In genomic region chr12:81354327-81354932, GRCh38 we compare ENCODE assay signal across 20 cellular contexts.
"Had no signal": no experiment of that assay in that cellular context is flagged by ENCODE, and none has a peak within 500 bp of the region (broad histone marks: within the 10 kb centered on the region; RNA-seq: fewer than 3 reads in every experiment).

No MANE protein-coding gene starts in this region.

- ATAC-seq: activated CD4-positive, CD25-positive, alpha-beta regulatory T cell treated with anti-CD3 and anti-CD28 coated beads, Interleukin-2, amount 50 U/mL, for 24 hours; activated CD8-positive, alpha-beta T cell treated with anti-CD3 and anti-CD28 coated beads, Interleukin-2, amount 10 ng/mL, durations not matched to agents 7 days and 5 days; naive thymus-derived CD4-positive, alpha-beta T cell had no signal

- H3K4me2 ChIP-seq: smooth muscle cell had no signal

- DNase-seq: activated CD4-positive, alpha-beta T cell treated with anti-CD3 and anti-CD28 coated beads, Interleukin-2, amount 10 ng/mL, durations not matched to agents 7 days and 5 days; activated CD8-positive, alpha-beta T cell treated with anti-CD3 and anti-CD28 coated beads, Interleukin-2, amount 10 ng/mL, durations not matched to agents 7 days and 5 days; activated gamma-delta T cell; aorta; effector CD4-positive, alpha-beta T cell; foreskin melanocyte; glutamatergic neuron; hypothalamus; left ventricle myocardium inferior; naive thymus-derived CD4-positive, alpha-beta T cell; occipital lobe; sigmoid colon; stimulated activated CD4-positive, alpha-beta T cell treated with anti-CD3 and anti-CD28 coated beads, Interleukin-15, amount 100 ng/mL, for 24 hours; stimulated activated naive CD4-positive, alpha-beta T cell; testis; trophoblast cell; uterus had no signal

- H3K4me1 ChIP-seq: left ventricle myocardium inferior, sigmoid colon, testis, uterus had no signal

- H3K9me3 ChIP-seq: left ventricle myocardium inferior, sigmoid colon, testis, uterus had no signal

- H3K36me3 ChIP-seq: left ventricle myocardium inferior, sigmoid colon, uterus had no signal

- H3K4me3 ChIP-seq: left ventricle myocardium inferior, sigmoid colon, smooth muscle cell, testis, uterus had no signal

- H3K27ac ChIP-seq: left ventricle myocardium inferior, sigmoid colon, testis, uterus, VCaP had no signal

- H3K27me3 ChIP-seq: sigmoid colon, testis, uterus had no signal
